17 cellular contexts compared by ENCODE assay signal in the genomic region with DNA sequence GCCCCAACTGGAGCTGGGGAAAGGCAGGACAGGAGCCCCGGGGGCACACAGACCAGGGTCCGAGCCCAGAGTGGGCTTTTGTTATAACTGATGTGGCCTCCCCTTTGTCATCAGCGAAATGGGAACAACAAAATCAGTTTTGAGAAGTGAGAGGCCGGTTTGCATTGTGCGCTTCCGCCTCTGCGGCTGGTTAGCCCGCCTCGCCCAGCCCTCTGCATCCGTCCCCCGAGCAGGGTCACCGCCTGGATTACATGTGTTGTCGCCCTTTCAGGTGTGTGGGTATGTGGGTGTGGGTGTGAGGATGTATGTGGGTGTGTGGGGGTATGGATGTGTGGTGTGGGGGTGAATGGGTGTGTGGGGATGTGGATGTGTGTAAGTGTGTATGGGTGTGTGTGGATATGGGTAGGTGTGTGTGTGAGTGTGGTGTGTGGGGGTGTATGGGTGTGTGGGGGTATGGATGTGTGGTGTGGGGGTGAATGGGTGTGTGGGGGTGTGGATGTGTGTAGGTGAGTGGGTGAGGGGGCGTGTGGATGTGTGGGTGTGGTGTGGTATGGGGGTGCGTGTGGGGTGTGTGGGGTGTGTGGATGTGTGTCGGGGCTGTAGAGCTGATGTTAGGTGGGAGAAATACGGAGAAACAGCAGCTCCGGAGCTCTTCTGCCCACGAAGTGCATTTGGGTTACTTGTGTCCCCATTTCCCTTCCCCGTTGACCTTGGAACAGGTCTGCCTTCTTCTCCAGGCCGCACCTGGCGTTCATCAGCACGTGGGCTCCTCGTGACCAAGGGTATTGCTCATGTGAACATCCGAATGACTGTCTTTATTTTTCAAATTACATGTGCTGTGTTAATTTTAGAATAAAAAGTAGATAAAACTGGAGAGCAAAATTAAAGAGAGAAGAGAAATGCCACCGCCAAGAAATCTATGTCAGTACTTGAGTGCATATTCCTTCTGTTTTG.
"Had no signal": no experiment of that assay in that cellular context is flagged by ENCODE, and none has a peak within 500 bp of the region (broad histone marks: within the 10 kb centered on the region; RNA-seq: fewer than 3 reads in every experiment).

No MANE protein-coding gene starts in this region.

- H3K4me1 ChIP-seq: psoas muscle, right lobe of liver, thyroid gland had no signal

- DNase-seq: activated CD4-positive, alpha-beta T cell treated with anti-CD3 and anti-CD28 coated beads, Interleukin-2, amount 50 U/mL, for 4 hours; activated CD4-positive, CD25-positive, alpha-beta regulatory T cell treated with anti-CD3 and anti-CD28 coated beads, Interleukin-2, amount 50 U/mL, for 72 hours; activated naive CD4-positive, alpha-beta T cell; activated naive CD8-positive, alpha-beta T cell treated with anti-CD3 and anti-CD28 coated beads for 36 hours; amniotic stem cell; erythroblast; kidney; psoas muscle; right lobe of liver; stimulated activated CD4-positive, alpha-beta T cell treated with anti-CD3 and anti-CD28 coated beads, Interleukin-4, amount 100 ng/mL, for 24 hours; thyroid gland had no signal

- H3K27me3 ChIP-seq: right lobe of liver, thyroid gland had no signal

- H3K27ac ChIP-seq: psoas muscle, right lobe of liver, thyroid gland had no signal

- H3K9me3 ChIP-seq: psoas muscle, right lobe of liver, thyroid gland had no signal

- H3K4me3 ChIP-seq: lung, psoas muscle, right lobe of liver, thyroid gland had no signal

- FAIRE-seq: colon, endometrium, frontal cortex, kidney had no signal

- ATAC-seq: left lobe of liver; psoas muscle; stimulated activated effector memory CD8-positive, alpha-beta T cell treated with anti-CD3 and anti-CD28 coated beads, Interleukin-12 subunit alpha, Interleukin-12 subunit beta, amount 100 ng/mL, for 72 hours had no signal

- H3K36me3 ChIP-seq: right lobe of liver, thyroid gland had no signal
